ENCODE assay signal across 11 cellular contexts in the genomic region with DNA sequence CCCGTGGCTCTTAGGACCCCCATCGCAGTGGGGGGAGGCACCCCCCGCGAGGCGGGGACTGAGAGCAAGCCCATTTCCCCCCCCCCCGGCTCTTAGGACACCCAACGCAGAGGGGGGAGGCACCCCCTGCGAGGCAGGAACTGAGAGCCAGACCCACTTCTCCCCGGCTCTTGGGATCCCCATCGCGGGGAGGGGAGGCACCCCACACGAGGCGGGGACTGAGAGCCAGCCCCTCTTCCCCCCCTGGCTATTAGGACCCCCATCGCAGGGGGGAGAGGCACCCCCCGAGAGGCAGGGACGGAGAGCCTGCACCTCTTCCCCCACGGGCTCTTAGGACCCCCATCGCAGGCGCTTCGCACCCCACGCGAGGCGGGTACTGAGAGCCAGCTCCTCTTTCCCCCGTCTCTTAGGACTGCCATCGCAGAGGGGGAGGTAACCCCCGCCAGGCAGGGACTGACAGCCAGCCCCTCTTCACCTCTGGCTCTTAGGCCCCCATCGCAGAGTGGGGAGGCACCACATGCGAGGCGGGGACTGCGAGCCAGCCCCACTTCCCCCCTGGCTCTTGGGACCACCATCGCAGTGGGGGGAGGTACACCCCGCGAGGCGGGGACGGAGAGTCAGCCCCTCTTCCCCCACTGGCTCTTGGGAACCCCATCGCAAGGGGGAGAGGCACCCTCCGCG. TPM values are rescaled to one million over a fixed set of nuclear protein-coding genes. Genes with fewer than 3 reads are reported as not detected.
DNase-seq lines count a peak whose midpoint lies in the region; ATAC-seq, FAIRE-seq and TF ChIP-seq lines count a peak whose summit lies in the region.
"Had no signal": no experiment of that assay in that cellular context is flagged by ENCODE, and none has a peak within 500 bp of the region (broad histone marks: within the 10 kb centered on the region; RNA-seq: fewer than 3 reads in every experiment).

No MANE protein-coding gene starts in this region.

- TF ChIP-seq POLR2A in HepG2 (IDR thresholded peaks at IDR 0.05; ENCODE audit: insufficient read depth in 1 of 2, low read depth in 2 of 2, low read length in 2 of 2), result no peak

- no peaks in the 10 kb centered on the region for H3K9me3 Mint-ChIP-seq in dendritic cell treated with granulocyte-macrophage colony-stimulating factor and Interleukin-4, amounts not matched to agents 40 ng/mL and 50 ng/mL, for 4 days
- no peaks in the 10 kb centered on the region for H3K9me3 Mint-ChIP-seq in natural killer cell

- no peak overlapping the region for H2AFZ ChIP-seq in HepG2 (ENCODE audit: low read length)

- H3K27ac ChIP-seq in BLaER1 treated with 17β-estradiol and CSF1 and Interleukin-3, amounts not matched to agents 10 nM and 100 nM, result peak overlapping the region in 2 of 11 experiments; percentile 33 to 43; a peak in 2 of 22 replicates
- H3K27ac ChIP-seq in HEK293 (ENCODE audit: extremely low read depth, low read depth, low read length) (peak overlapping the region; percentile 22; the same call in 1 of the 2 replicates), HepG2 (ENCODE audit: extremely low read length, insufficient read depth, low read length) (no peak overlapping the region)
- H3K27ac ChIP-seq: body of pancreas, tibial artery had no signal

- peaks cover 5 to 20% (median 14%) of the 10 kb centered on the region in 10 experiments; a peak in 12 of 20 replicates for H3K4me1 ChIP-seq in BLaER1 treated with 17β-estradiol and CSF1 and Interleukin-3, amounts not matched to agents 10 nM and 100 nM
- H3K4me1 ChIP-seq in HEK293 (ENCODE audit: control insufficient read depth, insufficient read depth, low read length), result peaks cover 2% of the 10 kb centered on the region; the same call in 1 of the 2 replicates
- peaks cover 12% of the 10 kb centered on the region; the same call in 1 of the 2 replicates for H3K4me1 ChIP-seq in HepG2 (ENCODE audit: insufficient read depth, low read length)

- peaks cover 0 to 17% (median 11%) of the 10 kb centered on the region in 11 experiments; a peak in 11 of 22 replicates for H3K9me3 ChIP-seq in BLaER1 treated with 17β-estradiol and CSF1 and Interleukin-3, amounts not matched to agents 10 nM and 100 nM (replicated peaks in 1 of 11)
- H3K9me3 ChIP-seq in HEK293 (ENCODE audit: control insufficient read depth, insufficient read depth, low read depth, low read length), result no peaks in the 10 kb centered on the region
- H3K9me3 ChIP-seq in HepG2 (ENCODE audit: low read length), result no peaks in the 10 kb centered on the region
- H3K9me3 ChIP-seq: body of pancreas, tibial artery had no signal

- H3K36me3 ChIP-seq in BLaER1 treated with 17β-estradiol and CSF1 and Interleukin-3, amounts not matched to agents 10 nM and 100 nM, result no peaks in the 10 kb centered on the region
- H3K36me3 ChIP-seq in HEK293 (ENCODE audit: control insufficient read depth in 2 of 2, insufficient read depth in 1 of 2, low read length in 2 of 2) (no peaks in the 10 kb centered on the region), HepG2 (replicated peaks in 1 of 2; ENCODE audit: control insufficient read depth in 1 of 2, insufficient read depth in 2 of 2, low read length in 2 of 2) (no peaks in the 10 kb centered on the region)
- H3K36me3 ChIP-seq: tibial artery had no signal

- H3K9ac ChIP-seq in BLaER1 treated with 17β-estradiol and CSF1 and Interleukin-3, amounts not matched to agents 10 nM and 100 nM, result peak overlapping the region in 9 of 11 experiments; percentile 25 to 81 (median 71); a peak in 12 of 22 replicates
- H3K9ac ChIP-seq in HepG2 (ENCODE audit: insufficient read depth, low read depth, low read length), result no peak overlapping the region

- no peak for TF ChIP-seq CTCF in HEK293 (tag by site-specific recombination; IDR thresholded peaks at IDR 0.05)
- no peak for TF ChIP-seq CTCF in natural killer cell (IDR thresholded peaks at IDR 0.05)
- no peak for TF ChIP-seq CTCF in HepG2 (CRISPR knock-in tag; IDR thresholded peaks at IDR 0.05)

- intact Hi-C loops in dendritic cell treated with granulocyte-macrophage colony-stimulating factor and Interleukin-4, amounts not matched to agents 40 ng/mL and 50 ng/mL, for 4 days (cut with micrococcal nuclease), result loop anchor here (10.0 kb wide), 1 partner anchor 155 kb away; no protein-coding TSS in a partner anchor
- intact Hi-C loops in natural killer cell (cut with micrococcal nuclease), result no loop called here
- intact Hi-C loops in HepG2 (cut with micrococcal nuclease; ENCODE audit: unreplicated experiment), result no loop called here

- no peak overlapping the region for H3K27ac Mint-ChIP-seq in dendritic cell treated with granulocyte-macrophage colony-stimulating factor and Interleukin-4, amounts not matched to agents 40 ng/mL and 50 ng/mL, for 4 days
- no peak overlapping the region for H3K27ac Mint-ChIP-seq in natural killer cell

- ATAC-seq in natural killer cell (peak in 1 of 3 donors; percentile 19), HepG2 (no peak), HG03045 (IDR thresholded peaks at IDR 0.05; ENCODE audit: unreplicated experiment) (no peak)

- no peaks in the 10 kb centered on the region for H4K20me1 ChIP-seq in BLaER1 treated with 17β-estradiol and CSF1 and Interleukin-3, amounts not matched to agents 10 nM and 100 nM
- H4K20me1 ChIP-seq in HepG2 (ENCODE audit: insufficient read depth, low read length), result no peaks in the 10 kb centered on the region

- H3K27me3 ChIP-seq in BLaER1 treated with 17β-estradiol and CSF1 and Interleukin-3, amounts not matched to agents 10 nM and 100 nM, result peaks cover 18 to 28% (median 22%) of the 10 kb centered on the region in 11 experiments; a peak in 21 of 22 replicates
- no peaks in the 10 kb centered on the region for H3K27me3 ChIP-seq in HepG2 (ENCODE audit: control insufficient read depth in 1 of 2, insufficient read depth in 2 of 2, low read length in 2 of 2)

- no TSS peak for BruUV-seq in HepG2 (replicated peaks; lab: Mats Ljungman, UMichigan)

- POLR2A ChIA-PET in HEK293 (lab: Yijun Ruan, JAX), result no interaction called here
- POLR2A ChIA-PET in HepG2 (lab: Yijun Ruan, JAX), result no interaction called here

- no peaks in the 10 kb centered on the region for H3K36me3 Mint-ChIP-seq in dendritic cell treated with granulocyte-macrophage colony-stimulating factor and Interleukin-4, amounts not matched to agents 40 ng/mL and 50 ng/mL, for 4 days (ENCODE audit: low read depth)
- H3K36me3 Mint-ChIP-seq in natural killer cell, result no peaks in the 10 kb centered on the region

- no peak for TF ChIP-seq RAD21 in HepG2 (CRISPR knock-in tag; IDR thresholded peaks at IDR 0.05)

- H3K4me3 ChIP-seq in BLaER1 treated with 17β-estradiol and CSF1 and Interleukin-3, amounts not matched to agents 10 nM and 100 nM, result peak overlapping the region in 8 of 10 experiments; percentile 64 to 76 (median 70); a peak in 15 of 20 replicates
- H3K4me3 ChIP-seq in HEK293 (ENCODE audit: low read depth, low read length), result no peak overlapping the region; the same call in 1 of the 2 replicates
- no peak overlapping the region for H3K4me3 ChIP-seq in HepG2 (replicated peaks in 1 of 3; ENCODE audit: insufficient read depth in 1 of 3, low read depth in 2 of 3, low read length in 3 of 3)
- H3K4me3 ChIP-seq: body of pancreas, tibial artery had no signal

- H3K79me2 ChIP-seq in HepG2 (ENCODE audit: insufficient read depth, low read length), result no peaks in the 10 kb centered on the region

- DNase-seq in natural killer cell (no peak), NK-92 (lab: John Stamatoyannopoulos, UW; ENCODE audit: unreplicated experiment) (no peak), DMS153 treated with DMSO at 0.1 percent for 48 hours (lab: John Stamatoyannopoulos, UW; ENCODE audit: unreplicated experiment) (no peak), HepG2 (ENCODE audit: low spot score) (no peak)
- DNase-seq: occipital lobe, tibial artery had no signal

- WGBS in HepG2 (ENCODE audit: low lambda C conversion rate), result 84% methylated on average over 8 of the region's 38 CpGs

- peaks cover 44% of the 10 kb centered on the region for H3K27me3 Mint-ChIP-seq in dendritic cell treated with granulocyte-macrophage colony-stimulating factor and Interleukin-4, amounts not matched to agents 40 ng/mL and 50 ng/mL, for 4 days
- peaks cover 0 to 3% of the 10 kb centered on the region in 2 donors for H3K27me3 Mint-ChIP-seq in natural killer cell (ENCODE audit: low read depth in 2 of 2)

- no peak for FAIRE-seq in HepG2 (lab: Jason Lieb, UNC)

- in situ Hi-C loops in HepG2 (cut with HindIII; ENCODE audit: extremely low pct_ligation_motif_present, low pct_unique_long_range_greater_than_20kb), result loop anchor here (10.0 kb wide), 1 partner anchor 115 kb away; no protein-coding TSS in a partner anchor

- peak overlapping the region in 10 of 11 experiments; percentile 97 to 100 (median 99); a peak in 20 of 22 replicates for H3K4me2 ChIP-seq in BLaER1 treated with 17β-estradiol and CSF1 and Interleukin-3, amounts not matched to agents 10 nM and 100 nM
- H3K4me2 ChIP-seq in HepG2 (ENCODE audit: low read depth, low read length), result no peak overlapping the region

- TF ChIP-seq EP300 in HepG2 (IDR thresholded peaks at IDR 0.05; ENCODE audit: low read depth in 2 of 2, low read length in 2 of 2) (no peak), HepG2 (CRISPR knock-in tag; IDR thresholded peaks at IDR 0.05; ENCODE audit: borderline replicate concordance) (no peak)

- H3K4me1 Mint-ChIP-seq in dendritic cell treated with granulocyte-macrophage colony-stimulating factor and Interleukin-4, amounts not matched to agents 40 ng/mL and 50 ng/mL, for 4 days (ENCODE audit: low read depth), result peaks cover 5% of the 10 kb centered on the region
- peaks cover 0 to 11% of the 10 kb centered on the region in 2 donors for H3K4me1 Mint-ChIP-seq in natural killer cell

- CTCF ChIA-PET in HEK293 (lab: Yijun Ruan, JAX) (no interaction called here), HepG2 (lab: Yijun Ruan, JAX; ENCODE audit: low intra/inter-chr PET ratio, low total read pairs) (no interaction called here)

- H3K4me3 Mint-ChIP-seq in dendritic cell treated with granulocyte-macrophage colony-stimulating factor and Interleukin-4, amounts not matched to agents 40 ng/mL and 50 ng/mL, for 4 days, result peak overlapping the region; percentile 37
- H3K4me3 Mint-ChIP-seq in natural killer cell, result peak overlapping the region; percentile 83

RNA-seq across cellular contexts. Expression of gene DDX11, which starts 46.0 kb away (rescaled TPM):
- total RNA-seq in natural killer cell (10 to 100 TPM; 25.6 to 78.5 (median 59.3) TPM), HepG2 (2016; rRNA removed; fragmentation: Illumina TruSeq; extraction: Trizol) (17.1 and 40.8 TPM in 2 replicates)
- total RNA-seq in HepG2 (2016; cell fraction: cytosol; rRNA removed; fragmentation: Illumina TruSeq; extraction: Trizol; ENCODE audit: low read depth), result 28.6 and 29.4 TPM in 2 replicates
- total RNA-seq in HepG2 (2016; cell fraction: insoluble cytoplasmic fraction; rRNA removed; fragmentation: Illumina TruSeq; extraction: Trizol), result 16.0 and 40.8 TPM in 2 replicates
- 14.9 and 18.5 TPM in 2 replicates for total RNA-seq in HepG2 (2016; cell fraction: membrane; rRNA removed; fragmentation: Illumina TruSeq; extraction: Trizol)
- 76.9 and 82.6 TPM in 2 replicates for total RNA-seq in HepG2 (2016; cell fraction: nucleus; rRNA removed; fragmentation: Illumina TruSeq; extraction: Trizol)
- 23.9 and 24.2 TPM in 2 replicates for polyA plus RNA-seq in HepG2 (2011; rRNA removed)
- polyA plus RNA-seq in HepG2 (2011; cell fraction: cytosol; rRNA removed), result 5.5 and 6.3 TPM in 2 replicates
- 172 and 221 TPM in 2 replicates for polyA plus RNA-seq in HepG2 (2011; cell fraction: nucleus; rRNA removed)
- 22.4 and 23.6 TPM in 2 replicates for polyA plus RNA-seq in HepG2 (2012)
- 2.2 TPM in 2 replicates for polyA plus RNA-seq in HepG2 (2016; cell fraction: cytosol; fragmentation: Illumina TruSeq; extraction: Trizol; ENCODE audit: low read depth)
- 8.7 and 11.8 TPM in 2 replicates for polyA plus RNA-seq in HepG2 (2016; cell fraction: insoluble cytoplasmic fraction; fragmentation: Illumina TruSeq; extraction: Trizol; ENCODE audit: low read depth)
- polyA plus RNA-seq in HepG2 (2016; cell fraction: membrane; fragmentation: Illumina TruSeq; extraction: Trizol; ENCODE audit: low read depth), result 2.6 and 3.4 TPM in 2 replicates
- polyA plus RNA-seq in HepG2 (2016; cell fraction: nucleus; fragmentation: Illumina TruSeq; extraction: Trizol; ENCODE audit: insufficient read depth, low read depth), result 133 and 148 TPM in 2 replicates
- polyA minus RNA-seq in HepG2 (2011; rRNA and poly(A)+ RNA removed; ENCODE audit: low replicate concordance), result 27.7 and 88.8 TPM in 2 replicates
- 6.9 and 7.2 TPM in 2 replicates for polyA minus RNA-seq in HepG2 (2011; cell fraction: cytosol; rRNA and poly(A)+ RNA removed)
- 83.3 and 93.6 TPM in 2 replicates for polyA minus RNA-seq in HepG2 (2011; cell fraction: nucleus; rRNA and poly(A)+ RNA removed)

Comparison
In these comparisons a context has a peak if more than half of its experiments do, and no peak if none do; other contexts are left out.
1. H3K4me3 ChIP-seq: peak in BLaER1 treated with 17β-estradiol and CSF1 and Interleukin-3, amounts not matched to agents 10 nM and 100 nM (8 of 10); none in HEK293 (single experiment) and HepG2 (0 of 3).